Comparison of ENCODE assay signal across 8 cellular contexts in genomic region chr17:19513897-19514488, GRCh38. TPM values are rescaled to one million over a fixed set of nuclear protein-coding genes. Genes with fewer than 3 reads are reported as not detected.
DNase-seq lines count a peak whose midpoint lies in the region; ATAC-seq and TF ChIP-seq lines count a peak whose summit lies in the region.

No MANE protein-coding gene starts in this region.

- no peak overlapping the region for H3K4me3 ChIP-seq in CD8-positive, alpha-beta memory T cell (ENCODE audit: low read length)
- no peak overlapping the region for H3K4me3 ChIP-seq in Peyer's patch
- no peak overlapping the region for H3K4me3 ChIP-seq in fibroblast of mammary gland (ENCODE audit: control insufficient read depth, low read depth, low read length)

- peak; percentile 45 to 71 (median 50) for DNase-seq in CD8-positive, alpha-beta memory T cell
- DNase-seq in HT1080 (ENCODE audit: low read depth) = peak; percentile 59
- DNase-seq in Peyer's patch = peak; percentile 63 to 86 (median 68)
- peak; percentile 46 for DNase-seq in activated T-helper 1 cell treated with Interleukin-2 at 50 U/mL for 16 hours (ENCODE audit: low read depth)
- peak; percentile 67 for DNase-seq in fibroblast of mammary gland (ENCODE audit: low read depth)
- peak; percentile 76 for DNase-seq in nephron progenitor cell
- DNase-seq in stromal cell of bone marrow (ENCODE audit: low read depth) = peak; percentile 50

- H3K27ac ChIP-seq in CD8-positive, alpha-beta memory T cell (ENCODE audit: low read depth, low read length) = no peak overlapping the region
- peak overlapping the region in 1 of 4 donors; percentile 2 for H3K27ac ChIP-seq in Peyer's patch

- no peak for ATAC-seq in GM19395 (IDR thresholded peaks at IDR 0.05; ENCODE audit: unreplicated experiment)

- H3K9me3 Mint-ChIP-seq in CD8-positive, alpha-beta memory T cell = no peaks in the 10 kb centered on the region
- H3K9me3 Mint-ChIP-seq in nephron progenitor cell = no peaks in the 10 kb centered on the region

- TF ChIP-seq CTCF in Peyer's patch (IDR thresholded peaks at IDR 0.05) = peak; percentile 66 to 89 (median 87)
- peak; percentile 91 for TF ChIP-seq CTCF in fibroblast of mammary gland (conservative IDR thresholded peaks at IDR 0.05; ENCODE audit: control insufficient read depth, insufficient read depth, low read depth, low read length)
- peak; percentile 94 for TF ChIP-seq CTCF in nephron progenitor cell (IDR thresholded peaks at IDR 0.05)

- POLR2A ChIA-PET in CD8-positive, alpha-beta memory T cell (lab: Charles Lee) = no interaction called here

- CTCF ChIA-PET in CD8-positive, alpha-beta memory T cell (lab: Charles Lee) = interaction anchor here (0.7 to 3.7 kb wide), 8 partner anchors 11 to 258 kb away, joined by 3 to 26 read pairs (median 5); partner anchors contain the start of gene ALDH3A2

- no peaks in the 10 kb centered on the region for H3K9me3 ChIP-seq in CD8-positive, alpha-beta memory T cell (ENCODE audit: low read length)
- H3K9me3 ChIP-seq in Peyer's patch = no peaks in the 10 kb centered on the region

- peak overlapping the region in 5 of 8 donors; percentile 19 to 73 (median 29) for H3K27ac Mint-ChIP-seq in CD8-positive, alpha-beta memory T cell
- H3K27ac Mint-ChIP-seq in nephron progenitor cell = no peak overlapping the region

- H3K4me1 ChIP-seq in CD8-positive, alpha-beta memory T cell (ENCODE audit: insufficient read depth, low read length) = no peaks in the 10 kb centered on the region
- H3K4me1 ChIP-seq in Peyer's patch = peaks cover 0 to 6% (median 0%) of the 10 kb centered on the region in 4 donors

- no peaks in the 10 kb centered on the region for H3K27me3 ChIP-seq in CD8-positive, alpha-beta memory T cell (ENCODE audit: insufficient read depth, low read length, poor library complexity, severe bottlenecking)
- no peaks in the 10 kb centered on the region for H3K27me3 ChIP-seq in Peyer's patch

- H3K4me3 Mint-ChIP-seq in CD8-positive, alpha-beta memory T cell = peak overlapping the region in 1 of 7 donors; percentile 28
- H3K4me3 Mint-ChIP-seq in nephron progenitor cell = no peak overlapping the region

- no peaks in the 10 kb centered on the region for H3K36me3 ChIP-seq in CD8-positive, alpha-beta memory T cell (ENCODE audit: insufficient read depth, low read length)
- no peaks in the 10 kb centered on the region for H3K36me3 ChIP-seq in Peyer's patch

- H3K27me3 Mint-ChIP-seq in CD8-positive, alpha-beta memory T cell = no peaks in the 10 kb centered on the region
- H3K27me3 Mint-ChIP-seq in nephron progenitor cell (ENCODE audit: low read depth, poor library complexity) = peaks cover 7% of the 10 kb centered on the region

- H3K4me1 Mint-ChIP-seq in CD8-positive, alpha-beta memory T cell = peaks cover 0 to 8% (median 5%) of the 10 kb centered on the region in 3 donors
- H3K4me1 Mint-ChIP-seq in nephron progenitor cell = peaks cover 17% of the 10 kb centered on the region

- TF ChIP-seq POLR2A in Peyer's patch (IDR thresholded peaks at IDR 0.05) = no peak

- H3K36me3 Mint-ChIP-seq in CD8-positive, alpha-beta memory T cell = no peaks in the 10 kb centered on the region
- no peaks in the 10 kb centered on the region for H3K36me3 Mint-ChIP-seq in nephron progenitor cell (ENCODE audit: low read depth)

RNA-seq across cellular contexts. Expression of gene SLC47A1, which starts 19.7 kb away (rescaled TPM):
- total RNA-seq in CD8-positive, alpha-beta memory T cell = under 1 TPM; 0.15 to 0.20 TPM
- 0.29 TPM for polyA plus RNA-seq in CD8-positive, alpha-beta memory T cell
- not detected in 2 replicates for total RNA-seq in HT1080 (2014; rRNA removed; shearing (Covaris generic))
- polyA plus RNA-seq in HT1080 (2015; cell fraction: cytosol; rRNA removed) = not detected in 2 replicates
- polyA plus RNA-seq in HT1080 (2015; cell fraction: nucleus; rRNA removed) = not detected in 2 replicates
- 1 to 10 TPM in 2 of 4 donors, not detected in 2; 1.2 to 3.8 TPM for total RNA-seq in Peyer's patch
